8 cellular contexts compared by ENCODE assay signal in genomic region chr2:178482437-178482836, GRCh38. TPM values are rescaled to one million over a fixed set of nuclear protein-coding genes. Genes with fewer than 3 reads are reported as not detected.
DNase-seq lines count a peak whose midpoint lies in the region; ATAC-seq, FAIRE-seq and TF ChIP-seq lines count a peak whose summit lies in the region.

No MANE protein-coding gene starts in this region.

- POLR2A ChIA-PET in HepG2 (lab: Yijun Ruan, JAX) = interaction anchor here (0.7 to 4.6 kb wide), 2 partner anchors 16 to 32 kb away, joined by 3 to 74 read pairs; partner anchors contain the start of genes PJVK and PRKRA

- H3K27me3 ChIP-seq in HepG2 (ENCODE audit: control insufficient read depth in 1 of 2, insufficient read depth in 2 of 2, low read length in 2 of 2) (no peaks in the 10 kb centered on the region; a peak in 1 of 5 replicates), right lobe of liver (no peaks in the 10 kb centered on the region), thoracic aorta (replicated peaks; ENCODE audit: insufficient read depth) (no peaks in the 10 kb centered on the region)

- peaks cover 51% of the 10 kb centered on the region for H3K79me2 ChIP-seq in HepG2 (ENCODE audit: insufficient read depth, low read length)

- H3K9me3 Mint-ChIP-seq in activated naive CD8-positive, alpha-beta T cell treated with anti-CD3 and anti-CD28 coated beads, Interleukin-2, amount 50 U/mL, for 24 hours = no peaks in the 10 kb centered on the region

- TF ChIP-seq CTCF in HepG2 (CRISPR knock-in tag; IDR thresholded peaks at IDR 0.05) (no peak), right lobe of liver (IDR thresholded peaks at IDR 0.05) (no peak), thoracic aorta (IDR thresholded peaks at IDR 0.05) (no peak)

- H3K4me3 ChIP-seq in HepG2 (replicated peaks in 1 of 3; ENCODE audit: insufficient read depth in 1 of 3, low read depth in 2 of 3, low read length in 3 of 3) (peak overlapping the region in 1 of 3 experiments; percentile 80; a peak in 1 of 6 replicates), right lobe of liver (no peak overlapping the region), thoracic aorta (peak overlapping the region; percentile 83)

- H3K27ac ChIP-seq in HepG2 (ENCODE audit: extremely low read length, insufficient read depth, low read length) (no peak overlapping the region), right lobe of liver (no peak overlapping the region), thoracic aorta (no peak overlapping the region)

- no peak for TF ChIP-seq POLR2A in HepG2 (IDR thresholded peaks at IDR 0.05; ENCODE audit: insufficient read depth in 1 of 2, low read depth in 2 of 2, low read length in 2 of 2)
- TF ChIP-seq POLR2A in right lobe of liver (IDR thresholded peaks at IDR 0.05) = no peak

- H3K4me1 Mint-ChIP-seq in activated naive CD8-positive, alpha-beta T cell treated with anti-CD3 and anti-CD28 coated beads, Interleukin-2, amount 50 U/mL, for 24 hours = peaks cover 44% of the 10 kb centered on the region

- intact Hi-C loops in HepG2 (cut with micrococcal nuclease; ENCODE audit: unreplicated experiment) = no loop called here
- intact Hi-C loops in right lobe of liver (cut with DNase I) = no loop called here

- no peak for FAIRE-seq in HepG2 (lab: Jason Lieb, UNC)

- peak overlapping the region; percentile 91 for H3K4me2 ChIP-seq in HepG2 (ENCODE audit: low read depth, low read length)

- peaks cover 17% of the 10 kb centered on the region for H3K36me3 Mint-ChIP-seq in activated naive CD8-positive, alpha-beta T cell treated with anti-CD3 and anti-CD28 coated beads, Interleukin-2, amount 50 U/mL, for 24 hours (ENCODE audit: low read depth)

- H3K27me3 Mint-ChIP-seq in activated naive CD8-positive, alpha-beta T cell treated with anti-CD3 and anti-CD28 coated beads, Interleukin-2, amount 50 U/mL, for 24 hours = no peaks in the 10 kb centered on the region

- H3K4me1 ChIP-seq in HepG2 (ENCODE audit: insufficient read depth, low read length) (peaks cover 43% of the 10 kb centered on the region), right lobe of liver (peaks cover 0 to 50% (median 6%) of the 10 kb centered on the region in 4 donors), thoracic aorta (ENCODE audit: control insufficient read depth in 1 of 2, low read depth in 2 of 2) (peaks cover 46 to 55% of the 10 kb centered on the region in 2 donors)

- no peak for TF ChIP-seq RAD21 in HepG2 (CRISPR knock-in tag; IDR thresholded peaks at IDR 0.05)

- in situ Hi-C loops in HepG2 (cut with HindIII; ENCODE audit: extremely low pct_ligation_motif_present, low pct_unique_long_range_greater_than_20kb) = no loop called here

- peaks cover 9% of the 10 kb centered on the region; the same call in 1 of the 2 replicates for H4K20me1 ChIP-seq in HepG2 (ENCODE audit: insufficient read depth, low read length)

- H3K9ac ChIP-seq in HepG2 (ENCODE audit: insufficient read depth, low read depth, low read length) = peak overlapping the region; percentile 86; the same call in 1 of the 2 replicates

- no peaks in the 10 kb centered on the region for H3K9me3 ChIP-seq in HepG2 (ENCODE audit: low read length)
- no peaks in the 10 kb centered on the region for H3K9me3 ChIP-seq in right lobe of liver
- H3K9me3 ChIP-seq in thoracic aorta = no peaks in the 10 kb centered on the region

- WGBS in HepG2 (ENCODE audit: low lambda C conversion rate) = 94% methylated on average over 4 of the region's 4 CpGs
- 84% methylated on average over 4 of the region's 4 CpGs for WGBS in right lobe of liver (ENCODE audit: insufficient coverage, low coverage, low lambda C conversion rate, missing lambda C conversion rate)

- peaks cover 0 to 19% of the 10 kb centered on the region in 2 experiments for H3K36me3 ChIP-seq in HepG2 (replicated peaks in 1 of 2; ENCODE audit: control insufficient read depth in 1 of 2, insufficient read depth in 2 of 2, low read length in 2 of 2)
- H3K36me3 ChIP-seq in right lobe of liver = no peaks in the 10 kb centered on the region
- H3K36me3 ChIP-seq in thoracic aorta = peaks cover 2% of the 10 kb centered on the region

- CTCF ChIA-PET in HepG2 (lab: Yijun Ruan, JAX; ENCODE audit: low intra/inter-chr PET ratio, low total read pairs) = no interaction called here

- H3K27ac Mint-ChIP-seq in activated naive CD8-positive, alpha-beta T cell treated with anti-CD3 and anti-CD28 coated beads, Interleukin-2, amount 50 U/mL, for 24 hours = no peak overlapping the region

- peak overlapping the region; percentile 90 for H3K4me3 Mint-ChIP-seq in activated naive CD8-positive, alpha-beta T cell treated with anti-CD3 and anti-CD28 coated beads, Interleukin-2, amount 50 U/mL, for 24 hours

- no peak for DNase-seq in HepG2 (ENCODE audit: low spot score)
- DNase-seq in right lobe of liver = no peak
- no peak for DNase-seq in activated naive CD8-positive, alpha-beta T cell treated with anti-CD3 and anti-CD28 coated beads, Interleukin-2, amount 50 U/mL, for 24 hours
- no peak for DNase-seq in thoracic aorta (ENCODE audit: low spot score)
- no peak for DNase-seq in EL
- no peak for DNase-seq in hepatic stellate cell (ENCODE audit: low spot score)
- no peak for DNase-seq in effector CD4-positive, alpha-beta T cell

- ATAC-seq in HepG2 (no peak), right lobe of liver (no peak), HG03135 (IDR thresholded peaks at IDR 0.05; ENCODE audit: unreplicated experiment) (peak; percentile 40), thoracic aorta (ENCODE audit: insufficient number of reproducible peaks, low FRiP score, low read depth) (no peak)
- peak; percentile 1 for ATAC-seq in activated naive CD8-positive, alpha-beta T cell treated with anti-CD3 and anti-CD28 coated beads, Interleukin-2, amount 50 U/mL, for 24 hours

- no TSS peak for BruUV-seq in HepG2 (replicated peaks; lab: Mats Ljungman, UMichigan)

- H2AFZ ChIP-seq in HepG2 (ENCODE audit: low read length) = no peak overlapping the region

- TF ChIP-seq EP300 in HepG2 (IDR thresholded peaks at IDR 0.05; ENCODE audit: low read depth in 2 of 2, low read length in 2 of 2) (no peak), HepG2 (CRISPR knock-in tag; IDR thresholded peaks at IDR 0.05; ENCODE audit: borderline replicate concordance) (no peak)

RNA-seq across cellular contexts. Expression of gene PLEKHA3, which starts 2.2 kb away (rescaled TPM):
- total RNA-seq in HepG2 (2016; rRNA removed; fragmentation: Illumina TruSeq; extraction: Trizol) = 23.1 and 26.8 TPM in 2 replicates
- total RNA-seq in HepG2 (2016; cell fraction: cytosol; rRNA removed; fragmentation: Illumina TruSeq; extraction: Trizol; ENCODE audit: low read depth) = 5.4 and 7.7 TPM in 2 replicates
- 21.3 and 27.5 TPM in 2 replicates for total RNA-seq in HepG2 (2016; cell fraction: insoluble cytoplasmic fraction; rRNA removed; fragmentation: Illumina TruSeq; extraction: Trizol)
- total RNA-seq in HepG2 (2016; cell fraction: membrane; rRNA removed; fragmentation: Illumina TruSeq; extraction: Trizol) = 24.3 and 26.4 TPM in 2 replicates
- 11.8 and 13.5 TPM in 2 replicates for total RNA-seq in HepG2 (2016; cell fraction: nucleus; rRNA removed; fragmentation: Illumina TruSeq; extraction: Trizol)
- 8.6 and 11.7 TPM in 2 replicates for polyA plus RNA-seq in HepG2 (2011; rRNA removed)
- polyA plus RNA-seq in HepG2 (2011; cell fraction: cytosol; rRNA removed) = 2.6 and 4.0 TPM in 2 replicates
- polyA plus RNA-seq in HepG2 (2011; cell fraction: nucleus; rRNA removed) = 2.6 and 5.8 TPM in 2 replicates
- 9.9 and 13.0 TPM in 2 replicates for polyA plus RNA-seq in HepG2 (2012)
- 10.7 and 12.2 TPM in 2 replicates for polyA plus RNA-seq in HepG2 (2016; cell fraction: cytosol; fragmentation: Illumina TruSeq; extraction: Trizol; ENCODE audit: low read depth)
- 23.9 and 24.5 TPM in 2 replicates for polyA plus RNA-seq in HepG2 (2016; cell fraction: insoluble cytoplasmic fraction; fragmentation: Illumina TruSeq; extraction: Trizol; ENCODE audit: low read depth)
- 19.9 and 21.8 TPM in 2 replicates for polyA plus RNA-seq in HepG2 (2016; cell fraction: membrane; fragmentation: Illumina TruSeq; extraction: Trizol; ENCODE audit: low read depth)
- 11.0 and 14.0 TPM in 2 replicates for polyA plus RNA-seq in HepG2 (2016; cell fraction: nucleus; fragmentation: Illumina TruSeq; extraction: Trizol; ENCODE audit: insufficient read depth, low read depth)
- polyA minus RNA-seq in HepG2 (2011; rRNA and poly(A)+ RNA removed; ENCODE audit: low replicate concordance) = 3.7 and 6.9 TPM in 2 replicates
- 9.6 and 11.5 TPM in 2 replicates for polyA minus RNA-seq in HepG2 (2011; cell fraction: cytosol; rRNA and poly(A)+ RNA removed)
- polyA minus RNA-seq in HepG2 (2011; cell fraction: nucleus; rRNA and poly(A)+ RNA removed) = 16.8 and 20.2 TPM in 2 replicates
- total RNA-seq in right lobe of liver = 10 to 100 TPM in 4 of 6 experiments, 1 to 10 TPM in 2; 4.4 to 21.2 (median 15.1) TPM
- total RNA-seq in thoracic aorta = 10 to 100 TPM in 1 of 2 donors, 1 to 10 TPM in 1; 9.7 to 22.5 TPM

RNA-seq across cellular contexts. Expression of gene FKBP7, which starts 4.0 kb away (rescaled TPM):
- total RNA-seq in HepG2 (2016; rRNA removed; fragmentation: Illumina TruSeq; extraction: Trizol) (9.7 and 14.8 TPM in 2 replicates), right lobe of liver (10 to 100 TPM in 1 of 6 experiments, 1 to 10 TPM in 5; 2.5 to 12.7 (median 4.8) TPM), thoracic aorta (10 to 100 TPM; 20.1 to 21.8 TPM)
- total RNA-seq in HepG2 (2016; cell fraction: cytosol; rRNA removed; fragmentation: Illumina TruSeq; extraction: Trizol; ENCODE audit: low read depth) = 2.8 and 3.6 TPM in 2 replicates
- total RNA-seq in HepG2 (2016; cell fraction: insoluble cytoplasmic fraction; rRNA removed; fragmentation: Illumina TruSeq; extraction: Trizol) = 9.9 and 13.5 TPM in 2 replicates
- 3.9 and 4.5 TPM in 2 replicates for total RNA-seq in HepG2 (2016; cell fraction: membrane; rRNA removed; fragmentation: Illumina TruSeq; extraction: Trizol)
- total RNA-seq in HepG2 (2016; cell fraction: nucleus; rRNA removed; fragmentation: Illumina TruSeq; extraction: Trizol) = 12.3 and 18.8 TPM in 2 replicates
- polyA plus RNA-seq in HepG2 (2011; rRNA removed) = 9.5 and 12.4 TPM in 2 replicates
- 6.1 and 7.1 TPM in 2 replicates for polyA plus RNA-seq in HepG2 (2011; cell fraction: cytosol; rRNA removed)
- 2.9 and 3.0 TPM in 2 replicates for polyA plus RNA-seq in HepG2 (2011; cell fraction: nucleus; rRNA removed)
- 13.3 and 20.2 TPM in 2 replicates for polyA plus RNA-seq in HepG2 (2012)
- polyA plus RNA-seq in HepG2 (2016; cell fraction: cytosol; fragmentation: Illumina TruSeq; extraction: Trizol; ENCODE audit: low read depth) = 5.2 and 5.3 TPM in 2 replicates
- 10.5 and 13.7 TPM in 2 replicates for polyA plus RNA-seq in HepG2 (2016; cell fraction: insoluble cytoplasmic fraction; fragmentation: Illumina TruSeq; extraction: Trizol; ENCODE audit: low read depth)
- polyA plus RNA-seq in HepG2 (2016; cell fraction: membrane; fragmentation: Illumina TruSeq; extraction: Trizol; ENCODE audit: low read depth) = 3.5 and 4.7 TPM in 2 replicates
- polyA plus RNA-seq in HepG2 (2016; cell fraction: nucleus; fragmentation: Illumina TruSeq; extraction: Trizol; ENCODE audit: insufficient read depth, low read depth) = 20.0 and 26.2 TPM in 2 replicates
- polyA minus RNA-seq in HepG2 (2011; rRNA and poly(A)+ RNA removed; ENCODE audit: low replicate concordance) = 0.89 and 1.8 TPM in 2 replicates
- polyA minus RNA-seq in HepG2 (2011; cell fraction: cytosol; rRNA and poly(A)+ RNA removed) = 5.3 and 5.9 TPM in 2 replicates
- 6.0 and 9.4 TPM in 2 replicates for polyA minus RNA-seq in HepG2 (2011; cell fraction: nucleus; rRNA and poly(A)+ RNA removed)

RNA-seq across cellular contexts. Expression of gene PJVK, which starts 31.3 kb away (rescaled TPM):
- total RNA-seq in HepG2 (2016; rRNA removed; fragmentation: Illumina TruSeq; extraction: Trizol) (1.1 and 1.2 TPM in 2 replicates), right lobe of liver (1 to 10 TPM in 5 of 6 experiments, under 1 TPM in 1; 0.80 to 2.8 (median 1.6) TPM), thoracic aorta (1 to 10 TPM; 1.8 TPM)
- total RNA-seq in HepG2 (2016; cell fraction: cytosol; rRNA removed; fragmentation: Illumina TruSeq; extraction: Trizol; ENCODE audit: low read depth) = 0.81 and 2.0 TPM in 2 replicates
- 0.77 and 1.5 TPM in 2 replicates for total RNA-seq in HepG2 (2016; cell fraction: insoluble cytoplasmic fraction; rRNA removed; fragmentation: Illumina TruSeq; extraction: Trizol)
- total RNA-seq in HepG2 (2016; cell fraction: membrane; rRNA removed; fragmentation: Illumina TruSeq; extraction: Trizol) = 1.1 TPM in 2 replicates
- 3.4 and 4.2 TPM in 2 replicates for total RNA-seq in HepG2 (2016; cell fraction: nucleus; rRNA removed; fragmentation: Illumina TruSeq; extraction: Trizol)
- polyA plus RNA-seq in HepG2 (2011; rRNA removed) = 2.6 and 3.0 TPM in 2 replicates
- 0.51 and 1.1 TPM in 2 replicates for polyA plus RNA-seq in HepG2 (2011; cell fraction: cytosol; rRNA removed)
- polyA plus RNA-seq in HepG2 (2011; cell fraction: nucleus; rRNA removed) = 6.3 and 6.4 TPM in 2 replicates
- 1.5 and 2.9 TPM in 2 replicates for polyA plus RNA-seq in HepG2 (2012)
- polyA plus RNA-seq in HepG2 (2016; cell fraction: cytosol; fragmentation: Illumina TruSeq; extraction: Trizol; ENCODE audit: low read depth) = 0.46 and 0.58 TPM in 2 replicates
- polyA plus RNA-seq in HepG2 (2016; cell fraction: insoluble cytoplasmic fraction; fragmentation: Illumina TruSeq; extraction: Trizol; ENCODE audit: low read depth) = 0.67 and 1.3 TPM in 2 replicates
- polyA plus RNA-seq in HepG2 (2016; cell fraction: membrane; fragmentation: Illumina TruSeq; extraction: Trizol; ENCODE audit: low read depth) = 0.48 and 0.77 TPM in 2 replicates
- polyA plus RNA-seq in HepG2 (2016; cell fraction: nucleus; fragmentation: Illumina TruSeq; extraction: Trizol; ENCODE audit: insufficient read depth, low read depth) = 7.3 and 8.2 TPM in 2 replicates
- 1.1 and 1.8 TPM in 2 replicates for polyA minus RNA-seq in HepG2 (2011; rRNA and poly(A)+ RNA removed; ENCODE audit: low replicate concordance)
- 0.35 TPM in 1 of 2 replicates, not detected in the other for polyA minus RNA-seq in HepG2 (2011; cell fraction: cytosol; rRNA and poly(A)+ RNA removed)
- polyA minus RNA-seq in HepG2 (2011; cell fraction: nucleus; rRNA and poly(A)+ RNA removed) = 9.3 and 9.6 TPM in 2 replicates

RNA-seq across cellular contexts. Expression of gene PRKRA, which starts 31.5 kb away (rescaled TPM):
- total RNA-seq in HepG2 (2016; rRNA removed; fragmentation: Illumina TruSeq; extraction: Trizol) (67.6 and 74.7 TPM in 2 replicates), right lobe of liver (10 to 100 TPM; 11.2 to 20.5 (median 14.4) TPM), thoracic aorta (10 to 100 TPM; 61.3 to 71.5 TPM)
- total RNA-seq in HepG2 (2016; cell fraction: cytosol; rRNA removed; fragmentation: Illumina TruSeq; extraction: Trizol; ENCODE audit: low read depth) = 77.3 and 86.7 TPM in 2 replicates
- total RNA-seq in HepG2 (2016; cell fraction: insoluble cytoplasmic fraction; rRNA removed; fragmentation: Illumina TruSeq; extraction: Trizol) = 64.4 and 73.6 TPM in 2 replicates
- 113 and 120 TPM in 2 replicates for total RNA-seq in HepG2 (2016; cell fraction: membrane; rRNA removed; fragmentation: Illumina TruSeq; extraction: Trizol)
- total RNA-seq in HepG2 (2016; cell fraction: nucleus; rRNA removed; fragmentation: Illumina TruSeq; extraction: Trizol) = 83.1 and 91.6 TPM in 2 replicates
- 47.3 and 53.1 TPM in 2 replicates for polyA plus RNA-seq in HepG2 (2011; rRNA removed)
- 39.9 and 48.4 TPM in 2 replicates for polyA plus RNA-seq in HepG2 (2011; cell fraction: cytosol; rRNA removed)
- polyA plus RNA-seq in HepG2 (2011; cell fraction: nucleus; rRNA removed) = 41.7 and 45.8 TPM in 2 replicates
- 48.0 and 68.5 TPM in 2 replicates for polyA plus RNA-seq in HepG2 (2012)
- polyA plus RNA-seq in HepG2 (2016; cell fraction: cytosol; fragmentation: Illumina TruSeq; extraction: Trizol; ENCODE audit: low read depth) = 94.3 and 117 TPM in 2 replicates
- polyA plus RNA-seq in HepG2 (2016; cell fraction: insoluble cytoplasmic fraction; fragmentation: Illumina TruSeq; extraction: Trizol; ENCODE audit: low read depth) = 77.0 and 83.1 TPM in 2 replicates
- 110 and 123 TPM in 2 replicates for polyA plus RNA-seq in HepG2 (2016; cell fraction: membrane; fragmentation: Illumina TruSeq; extraction: Trizol; ENCODE audit: low read depth)
- 92.2 and 94.5 TPM in 2 replicates for polyA plus RNA-seq in HepG2 (2016; cell fraction: nucleus; fragmentation: Illumina TruSeq; extraction: Trizol; ENCODE audit: insufficient read depth, low read depth)
- polyA minus RNA-seq in HepG2 (2011; rRNA and poly(A)+ RNA removed; ENCODE audit: low replicate concordance) = 14.8 and 55.1 TPM in 2 replicates
- polyA minus RNA-seq in HepG2 (2011; cell fraction: cytosol; rRNA and poly(A)+ RNA removed) = 31.5 and 39.6 TPM in 2 replicates
- 182 and 199 TPM in 2 replicates for polyA minus RNA-seq in HepG2 (2011; cell fraction: nucleus; rRNA and poly(A)+ RNA removed)

Comparison
In these comparisons a context has a peak if more than half of its experiments do, and no peak if none do; other contexts are left out.
1. ATAC-seq: peak in HG03135 (single experiment) and activated naive CD8-positive, alpha-beta T cell treated with anti-CD3 and anti-CD28 coated beads, Interleukin-2, amount 50 U/mL, for 24 hours (single experiment); none in HepG2 (single experiment), right lobe of liver (0 of 4) and thoracic aorta (single experiment).